Comparison of ENCODE assay signal across 8 cellular contexts in genomic region chr10:62268027-62268398, GRCh38.
DNase-seq lines count a peak whose midpoint lies in the region; ATAC-seq lines count a peak whose summit lies in the region.

No MANE protein-coding gene starts in this region.

- peak overlapping the region; percentile 75 to 83 for H3K4me3 Mint-ChIP-seq in effector memory CD8-positive, alpha-beta T cell

- H3K9me3 ChIP-seq in neuron (ENCODE audit: low read length): no peaks in the 10 kb centered on the region

- peaks cover 9 to 16% of the 10 kb centered on the region in 2 donors for H3K4me1 Mint-ChIP-seq in effector memory CD8-positive, alpha-beta T cell (ENCODE audit: low read depth in 2 of 2)

- no peaks in the 10 kb centered on the region for H3K36me3 Mint-ChIP-seq in effector memory CD8-positive, alpha-beta T cell (ENCODE audit: insufficient read depth)

- no peaks in the 10 kb centered on the region for H3K36me3 ChIP-seq in neuron (ENCODE audit: insufficient read depth, low read length)

- H3K9me3 Mint-ChIP-seq in effector memory CD8-positive, alpha-beta T cell: no peaks in the 10 kb centered on the region

- peaks cover 11 to 18% of the 10 kb centered on the region in 2 donors for H3K27me3 Mint-ChIP-seq in effector memory CD8-positive, alpha-beta T cell

- H3K27ac Mint-ChIP-seq in effector memory CD8-positive, alpha-beta T cell: no peak overlapping the region

- peaks cover 4% of the 10 kb centered on the region for H3K27me3 ChIP-seq in neuron (ENCODE audit: insufficient read depth, low read length)

- H3K4me3 ChIP-seq in neuron (ENCODE audit: low read length): peak overlapping the region; percentile 66

- DNase-seq in NCI-H1417 (lab: John Stamatoyannopoulos, UW) (peak; percentile 2 to 69 (median 64)), NCI-H1417 treated with DMSO at 0.1 percent for 48 hours (lab: John Stamatoyannopoulos, UW) (no peak), NCI-H2227 treated with DMSO at 0.1 percent for 48 hours (lab: John Stamatoyannopoulos, UW) (peak; percentile 35), HPDE6-E6E7 (ENCODE audit: extremely low spot score) (no peak)
- no peak for DNase-seq in effector memory CD8-positive, alpha-beta T cell
- DNase-seq in activated effector memory CD4-positive, alpha-beta T cell treated with anti-CD3 and anti-CD28 coated beads, Interleukin-2, amount 50 U/mL, for 16 hours: no peak

- H2AFZ ChIP-seq in neuron (ENCODE audit: low read depth, low read length): peak overlapping the region; percentile 100

- H3K4me1 ChIP-seq in neuron (ENCODE audit: insufficient read depth, low read length): peaks cover 24% of the 10 kb centered on the region

- no peak for ATAC-seq in effector memory CD8-positive, alpha-beta T cell (replicated peaks)
- ATAC-seq in HG02885 (IDR thresholded peaks at IDR 0.05; ENCODE audit: poor library complexity, unreplicated experiment): no peak

Comparison
In these comparisons a context has a peak if more than half of its experiments do, and no peak if none do; other contexts are left out.
1. DNase-seq: peak in NCI-H1417 (3 of 3) and NCI-H2227 treated with DMSO at 0.1 percent for 48 hours (single experiment); none in NCI-H1417 treated with DMSO at 0.1 percent for 48 hours (single experiment), effector memory CD8-positive, alpha-beta T cell (0 of 3), HPDE6-E6E7 (single experiment) and activated effector memory CD4-positive, alpha-beta T cell treated with anti-CD3 and anti-CD28 coated beads, Interleukin-2, amount 50 U/mL, for 16 hours (single experiment).